In genomic region chr14:50762001-50762930, GRCh38 we compare ENCODE assay signal across 9 cellular contexts.
DNase-seq lines count a peak whose midpoint lies in the region; ATAC-seq and TF ChIP-seq lines count a peak whose summit lies in the region.
"Had no signal": no experiment of that assay in that cellular context is flagged by ENCODE, and none has a peak within 500 bp of the region (broad histone marks: within the 10 kb centered on the region; RNA-seq: fewer than 3 reads in every experiment).

No MANE protein-coding gene starts in this region.

- ATAC-seq in GM18517 (IDR thresholded peaks at IDR 0.05; ENCODE audit: unreplicated experiment) (peak; percentile 76), HG02571 (IDR thresholded peaks at IDR 0.05; ENCODE audit: unreplicated experiment) (peak; percentile 89)
- ATAC-seq: Panc1 had no signal

- H3K4me2 ChIP-seq in SK-N-SH, result no peak overlapping the region

- 83% methylated on average over 9 of the region's 9 CpGs for WGBS in SK-N-SH (ENCODE audit: low lambda C conversion rate)
- 92% methylated on average over 9 of the region's 9 CpGs for WGBS in thyroid gland, 2 donors

- TF ChIP-seq CTCF in SK-N-SH (IDR thresholded peaks at IDR 0.05) (no peak), nephron (IDR thresholded peaks at IDR 0.05; ENCODE audit: unreplicated experiment in 3 of 3) (no peak), thyroid gland (IDR thresholded peaks at IDR 0.05) (no peak)

- no peaks in the 10 kb centered on the region for H4K20me1 ChIP-seq in SK-N-SH (ENCODE audit: insufficient read depth)

- peak overlapping the region; percentile 14 to 42 (median 29) for H3K27ac Mint-ChIP-seq in nephron

- CTCF ChIA-PET in SK-N-SH (lab: Yijun Ruan, JAX), result interaction anchor here (0.8 to 8.8 kb wide), 7 partner anchors 8 to 230 kb away, joined by 3 to 88 read pairs (median 4); partner anchors contain the start of gene MAP4K5

- no peak for TF ChIP-seq RAD21 in SK-N-SH (IDR thresholded peaks at IDR 0.05; ENCODE audit: low read length)

- H3K4me3 ChIP-seq in SK-N-SH (ENCODE audit: low read depth in 2 of 2, low read length in 1 of 2) (no peak overlapping the region), thyroid gland (replicated peaks in 1 of 3) (no peak overlapping the region)

- H3K27ac ChIP-seq in SK-N-SH (ENCODE audit: low read depth in 2 of 2, low read length in 1 of 2) (peak overlapping the region in 1 of 2 experiments; percentile 58; a peak in 2 of 4 replicates), thyroid gland (no peak overlapping the region)

- intact Hi-C loops in thyroid gland (cut with DNase I), result no loop called here

- no peak overlapping the region for H3K9ac ChIP-seq in SK-N-SH

- H3K27me3 Mint-ChIP-seq in nephron (ENCODE audit: low read depth), result no peaks in the 10 kb centered on the region

- H3K9me3 ChIP-seq in SK-N-SH, result no peaks in the 10 kb centered on the region
- H3K9me3 ChIP-seq in thyroid gland, result no peaks in the 10 kb centered on the region

- peaks cover 9% of the 10 kb centered on the region for H3F3A ChIP-seq in SK-N-SH (replicated peaks; ENCODE audit: insufficient read depth)

- DNase-seq in SK-N-SH, result no peak
- no peak for DNase-seq in activated effector memory CD4-positive, alpha-beta T cell treated with anti-CD3 and anti-CD28 coated beads, Interleukin-2, amount 50 U/mL, for 16 hours
- no peak for DNase-seq in central memory CD4-positive, alpha-beta T cell
- DNase-seq in thyroid gland, result no peak
- no peak for DNase-seq in HT-29 (ENCODE audit: low spot score)

- peaks cover 78 to 81% of the 10 kb centered on the region in 2 experiments for H3K36me3 ChIP-seq in SK-N-SH (replicated peaks in 1 of 2; ENCODE audit: control insufficient read depth in 1 of 2, insufficient read depth in 2 of 2, low read length in 1 of 2)
- H3K36me3 ChIP-seq in thyroid gland, result peaks cover 7 to 23% of the 10 kb centered on the region in 2 donors

- H2AFZ ChIP-seq in SK-N-SH (ENCODE audit: low read depth), result no peak overlapping the region

- no peak overlapping the region for H3K4me3 Mint-ChIP-seq in nephron

- H3K9me2 ChIP-seq in SK-N-SH, result no peaks in the 10 kb centered on the region

- peaks cover 69% of the 10 kb centered on the region for H3K36me3 Mint-ChIP-seq in nephron (ENCODE audit: low read depth)

- H3K4me1 Mint-ChIP-seq in nephron, result peaks cover 17% of the 10 kb centered on the region

- POLR2A ChIA-PET in SK-N-SH (lab: Yijun Ruan, JAX), result interaction anchor here (1.0 kb wide), 1 partner anchor 202 kb away, joined by 4 read pairs; the partner anchor contains the start of gene ATL1

- H3K79me2 ChIP-seq in SK-N-SH (ENCODE audit: insufficient read depth), result no peaks in the 10 kb centered on the region

- TF ChIP-seq EP300 in SK-N-SH (IDR thresholded peaks at IDR 0.05; ENCODE audit: borderline replicate concordance in 1 of 2, low read depth in 1 of 2, low read length in 1 of 2), result peak in 1 of 2 experiments; percentile 47; a peak in 1 of 4 replicates

- TF ChIP-seq POLR2A in thyroid gland (IDR thresholded peaks at IDR 0.05), result no peak

- H3K4me1 ChIP-seq in SK-N-SH (ENCODE audit: control insufficient read depth in 1 of 2, insufficient read depth in 2 of 2, low read depth in 1 of 2, low read length in 1 of 2) (peaks cover 5 to 7% of the 10 kb centered on the region in 2 experiments), thyroid gland (no peaks in the 10 kb centered on the region)

- H3K9me3 Mint-ChIP-seq in nephron, result no peaks in the 10 kb centered on the region

- H3K27me3 ChIP-seq in SK-N-SH (ENCODE audit: insufficient read depth) (no peaks in the 10 kb centered on the region), thyroid gland (no peaks in the 10 kb centered on the region)

TF ChIP-seq in SK-N-SH, 30 proteins besides CTCF, POLR2A, EP300 and RAD21 (continues in another document):
- TF ChIP-seq SMC3 (IDR thresholded peaks at IDR 0.05; ENCODE audit: low read depth, low read length), result no peak
- no peak for TF ChIP-seq ELF1 (IDR thresholded peaks at IDR 0.05)
- peak; percentile 71 for TF ChIP-seq MEF2A (IDR thresholded peaks at IDR 0.05; ENCODE audit: borderline replicate concordance, low read depth)
- TF ChIP-seq JUND (IDR thresholded peaks at IDR 0.05), result peak; percentile 62
- TF ChIP-seq FOXM1 (IDR thresholded peaks at IDR 0.05; ENCODE audit: low read depth), result no peak
- no peak for TF ChIP-seq USF2 (IDR thresholded peaks at IDR 0.05; ENCODE audit: borderline replicate concordance, low read depth, low read length)
- peak; percentile 50; the same call in 1 of the 2 replicates for TF ChIP-seq TCF12 (IDR thresholded peaks at IDR 0.05)
- no peak for TF ChIP-seq SIN3A (IDR thresholded peaks at IDR 0.05; ENCODE audit: borderline replicate concordance, low read depth, low read length)
- TF ChIP-seq TEAD4 (IDR thresholded peaks at IDR 0.05; ENCODE audit: borderline replicate concordance, insufficient read depth), result no peak
- TF ChIP-seq REST (IDR thresholded peaks at IDR 0.05; ENCODE audit: low read depth, low read length), result no peak
- TF ChIP-seq POLR2AphosphoS5 (IDR thresholded peaks at IDR 0.05; ENCODE audit: low read depth, low read length), result no peak
- no peak for TF ChIP-seq RCOR1 (IDR thresholded peaks at IDR 0.05; ENCODE audit: low read length)
- no peak for TF ChIP-seq RXRA (IDR thresholded peaks at IDR 0.05; ENCODE audit: borderline replicate concordance, low read depth)
- no peak for TF ChIP-seq MXI1 (IDR thresholded peaks at IDR 0.05; ENCODE audit: low read depth, low read length)
- TF ChIP-seq MAX (IDR thresholded peaks at IDR 0.05; ENCODE audit: low read depth), result peak; percentile 42; the same call in 1 of the 2 replicates
- TF ChIP-seq NRF1 (IDR thresholded peaks at IDR 0.05; ENCODE audit: low read depth, low read length), result no peak
- no peak for TF ChIP-seq FOXJ3 (CRISPR knock-in tag; IDR thresholded peaks at IDR 0.05)
- TF ChIP-seq USF1 (IDR thresholded peaks at IDR 0.05; ENCODE audit: borderline replicate concordance, low read depth), result no peak
- no peak for TF ChIP-seq TAF1 (IDR thresholded peaks at IDR 0.05; ENCODE audit: borderline replicate concordance, low read depth, low read length)
- TF ChIP-seq ZBTB33 (IDR thresholded peaks at IDR 0.05; ENCODE audit: borderline replicate concordance, low read depth), result no peak
- peak; percentile 67; the same call in 1 of the 2 replicates for TF ChIP-seq FOSL2 (IDR thresholded peaks at IDR 0.05; ENCODE audit: borderline replicate concordance, low read depth)
